In the genomic region with DNA sequence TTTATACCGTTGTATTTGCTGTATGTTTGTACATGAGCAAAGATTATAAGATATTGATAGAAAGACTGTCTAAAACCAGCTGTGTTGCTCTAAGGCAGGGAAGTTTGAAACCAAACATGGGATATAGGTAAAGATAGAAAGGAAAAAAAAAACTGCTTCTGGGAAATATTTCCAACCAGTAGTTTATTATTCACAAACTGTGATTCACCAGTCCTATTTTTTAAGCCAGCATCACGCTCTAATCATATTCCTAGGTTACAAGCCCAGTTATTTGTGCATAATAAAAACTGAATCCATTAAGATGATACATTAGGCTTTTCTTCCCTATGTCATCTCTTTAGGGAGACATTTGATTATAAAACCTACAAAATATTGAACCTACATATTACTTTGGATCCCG, we compare ENCODE assay signal across 20 cellular contexts. TPM values are rescaled to one million over a fixed set of nuclear protein-coding genes. Genes with fewer than 3 reads are reported as not detected.
A peak's percentile ranks its signal among the peaks of the same experiment; 100 is the strongest.
DNase-seq lines count a peak whose midpoint lies in the region; ATAC-seq and TF ChIP-seq lines count a peak whose summit lies in the region.
"Had no signal": no experiment of that assay in that cellular context is flagged by ENCODE, and none has a peak within 500 bp of the region (broad histone marks: within the 10 kb centered on the region; RNA-seq: fewer than 3 reads in every experiment).

No MANE protein-coding gene starts in this region.

- H3K27me3 ChIP-seq in ACC112 (ENCODE audit: insufficient read depth, low read length): no peaks in the 10 kb centered on the region
- H3K27me3 ChIP-seq in CD4-positive, alpha-beta T cell (ENCODE audit: control insufficient read depth, insufficient read depth, low read length): no peaks in the 10 kb centered on the region
- H3K27me3 ChIP-seq: brain microvascular endothelial cell had no signal

- H3K36me3 ChIP-seq in ACC112 (ENCODE audit: insufficient read depth, low read length): no peaks in the 10 kb centered on the region
- H3K36me3 ChIP-seq: brain microvascular endothelial cell had no signal

- peaks cover 26% of the 10 kb centered on the region for H3K4me1 ChIP-seq in ACC112 (ENCODE audit: control insufficient read depth, insufficient read depth, low read length, unreplicated experiment)

- no peak for DNase-seq in CD4-positive, alpha-beta T cell
- DNase-seq in activated CD4-positive, alpha-beta memory T cell treated with anti-CD3 and anti-CD28 coated beads for 36 hours: no peak
- DNase-seq in fibroblast of the aortic adventitia (ENCODE audit: low read depth) (peak; percentile 32), posterior vena cava (ENCODE audit: low spot score) (no peak), NCI-H526 (lab: John Stamatoyannopoulos, UW) (no peak)
- no peak for DNase-seq in activated CD8-positive, alpha-beta memory T cell treated with anti-CD3 and anti-CD28 coated beads, Interleukin-2, amount 50 U/mL, for 4 hours
- DNase-seq: AML-193; brain microvascular endothelial cell; COR-L47; DND-41; kidney glomerular epithelial cell; NCI-H1048; NCI-H1930; NCI-H2227 treated with DMSO at 0.1 percent for 48 hours; small intestine; stimulated activated naive CD4-positive, alpha-beta T cell had no signal

- ATAC-seq in CD4-positive, alpha-beta T cell (ENCODE audit: poor library complexity): no peak
- ATAC-seq: Panc1, WTC11 had no signal

- H3K27me3 Mint-ChIP-seq in CD4-positive, alpha-beta T cell: no peaks in the 10 kb centered on the region
- no peaks in the 10 kb centered on the region for H3K27me3 Mint-ChIP-seq in activated CD4-positive, alpha-beta memory T cell treated with anti-CD3 and anti-CD28 coated beads for 36 hours
- H3K27me3 Mint-ChIP-seq: activated naive CD8-positive, alpha-beta T cell had no signal

- H3K4me1 Mint-ChIP-seq in CD4-positive, alpha-beta T cell (ENCODE audit: low read depth): peaks cover 77% of the 10 kb centered on the region
- H3K4me1 Mint-ChIP-seq in activated CD4-positive, alpha-beta memory T cell treated with anti-CD3 and anti-CD28 coated beads for 36 hours (ENCODE audit: low read depth): peaks cover 73% of the 10 kb centered on the region

- CTCF ChIA-PET in CD4-positive, alpha-beta T cell (lab: Charles Lee): interaction anchor here (2.4 to 2.5 kb wide), 2 partner anchors 97 to 207 kb away, joined by 8 to 13 read pairs; no protein-coding TSS in a partner anchor
- CTCF ChIA-PET in activated CD4-positive, alpha-beta memory T cell treated with anti-CD3 and anti-CD28 coated beads for 36 hours (lab: Charles Lee): interaction anchor here (1.2 to 2.7 kb wide), 4 partner anchors 8 to 96 kb away, joined by 4 to 13 read pairs (median 6); no protein-coding TSS in a partner anchor

- peaks cover 50% of the 10 kb centered on the region for H3K79me2 ChIP-seq in ACC112 (ENCODE audit: control insufficient read depth, insufficient read depth, low read length, unreplicated experiment)

- H3K27ac ChIP-seq in ACC112 (ENCODE audit: low read depth, low read length): peak overlapping the region; percentile 11; the same call in 1 of the 2 replicates
- H3K27ac ChIP-seq in CD4-positive, alpha-beta T cell (ENCODE audit: low read depth, low read length): no peak overlapping the region
- H3K27ac ChIP-seq: brain microvascular endothelial cell had no signal

- intact Hi-C loops in CD4-positive, alpha-beta T cell (cut with DNase I, micrococcal nuclease): loop anchor here in 1 of 2 experiments (5.0 to 10.0 kb wide), 2 partner anchors 44 to 539 kb away; a partner anchor contains a TSS
- intact Hi-C loops in activated CD4-positive, alpha-beta memory T cell treated with anti-CD3 and anti-CD28 coated beads for 36 hours (cut with micrococcal nuclease): no loop called here
- intact Hi-C loops in posterior vena cava (cut with DNase I): no loop called here

- H3K4me3 Mint-ChIP-seq in CD4-positive, alpha-beta T cell: peak overlapping the region; percentile 99
- peak overlapping the region; percentile 57 for H3K4me3 Mint-ChIP-seq in activated CD4-positive, alpha-beta memory T cell treated with anti-CD3 and anti-CD28 coated beads for 36 hours
- H3K4me3 Mint-ChIP-seq: activated naive CD8-positive, alpha-beta T cell; WTC11 had no signal

- peak overlapping the region; percentile 35 for H3K27ac Mint-ChIP-seq in CD4-positive, alpha-beta T cell
- peak overlapping the region; percentile 18 for H3K27ac Mint-ChIP-seq in activated CD4-positive, alpha-beta memory T cell treated with anti-CD3 and anti-CD28 coated beads for 36 hours
- H3K27ac Mint-ChIP-seq: activated naive CD8-positive, alpha-beta T cell; WTC11 had no signal

- no peaks in the 10 kb centered on the region for H3K9me3 Mint-ChIP-seq in CD4-positive, alpha-beta T cell
- H3K9me3 Mint-ChIP-seq in activated CD4-positive, alpha-beta memory T cell treated with anti-CD3 and anti-CD28 coated beads for 36 hours: no peaks in the 10 kb centered on the region

- peaks cover 23% of the 10 kb centered on the region for H3K36me3 Mint-ChIP-seq in CD4-positive, alpha-beta T cell (ENCODE audit: low read depth)
- H3K36me3 Mint-ChIP-seq in activated CD4-positive, alpha-beta memory T cell treated with anti-CD3 and anti-CD28 coated beads for 36 hours: peaks cover 27% of the 10 kb centered on the region
- H3K36me3 Mint-ChIP-seq: WTC11 had no signal

- H3K4me3 ChIP-seq in ACC112 (ENCODE audit: low read depth, low read length): peak overlapping the region; percentile 34
- H3K4me3 ChIP-seq in fibroblast of the aortic adventitia (ENCODE audit: low read depth, low read length): no peak overlapping the region

- TF ChIP-seq CTCF in CD4-positive, alpha-beta T cell (IDR thresholded peaks at IDR 0.05): no peak
- TF ChIP-seq CTCF in fibroblast of the aortic adventitia (IDR thresholded peaks at IDR 0.05; ENCODE audit: insufficient read depth, low read length): no peak

- H2AFZ ChIP-seq in ACC112 (ENCODE audit: low read length, unreplicated experiment): no peak overlapping the region

- POLR2A ChIA-PET in CD4-positive, alpha-beta T cell (lab: Charles Lee): interaction anchor here (1.1 to 3.2 kb wide), 2 partner anchors 20 to 50 kb away, joined by 3 to 7 read pairs; no protein-coding TSS in a partner anchor
- POLR2A ChIA-PET in activated CD4-positive, alpha-beta memory T cell treated with anti-CD3 and anti-CD28 coated beads for 36 hours (lab: Charles Lee): interaction anchor here (1.1 to 1.7 kb wide), 2 partner anchors 20 to 36 kb away, joined by 3 to 4 read pairs; no protein-coding TSS in a partner anchor

- H3K9me3 ChIP-seq in CD4-positive, alpha-beta T cell (ENCODE audit: control insufficient read depth, low read length): no peaks in the 10 kb centered on the region

RNA-seq across cellular contexts. Expression of a gene that starts 4.0 kb away (rescaled TPM):
- total RNA-seq in CD4-positive, alpha-beta T cell: 10 to 100 TPM; 62.7 to 67.8 TPM
- total RNA-seq in activated CD4-positive, alpha-beta memory T cell treated with anti-CD3 and anti-CD28 coated beads for 36 hours: 10 to 100 TPM; 45.3 to 47.7 TPM
- 11.6 and 13.3 TPM in 2 replicates for total RNA-seq in fibroblast of the aortic adventitia (ENCODE audit: low replicate concordance)
- total RNA-seq in posterior vena cava: 10 to 100 TPM; 17.2 to 18.6 TPM
